ENCODE assay signal across 21 cellular contexts in genomic region chr11:69485337-69486041, GRCh38. TPM values are rescaled to one million over a fixed set of nuclear protein-coding genes. Genes with fewer than 3 reads are reported as not detected.
DNase-seq lines count a peak whose midpoint lies in the region; ATAC-seq, FAIRE-seq and TF ChIP-seq lines count a peak whose summit lies in the region.
"Had no signal": no experiment of that assay in that cellular context is flagged by ENCODE, and none has a peak within 500 bp of the region (broad histone marks: within the 10 kb centered on the region; RNA-seq: fewer than 3 reads in every experiment).

No MANE protein-coding gene starts in this region.

- H3K27me3 ChIP-seq in osteoblast (ENCODE audit: insufficient read depth, low read length) (no peaks in the 10 kb centered on the region), small intestine (ENCODE audit: control insufficient read depth in 2 of 2, insufficient read depth in 2 of 2, low read length in 2 of 2) (no peaks in the 10 kb centered on the region)
- H3K27me3 ChIP-seq: BLaER1, Peyer's patch had no signal

- H3K4me1 ChIP-seq in kidney (ENCODE audit: control insufficient read depth in 1 of 2, insufficient read depth in 1 of 2, low read depth in 1 of 2, low read length in 2 of 2): peaks cover 0 to 5% of the 10 kb centered on the region in 2 donors
- H3K4me1 ChIP-seq in osteoblast (ENCODE audit: insufficient read depth, low read length): peaks cover under 1% of the 10 kb centered on the region
- H3K4me1 ChIP-seq in small intestine (ENCODE audit: control insufficient read depth in 2 of 2, insufficient read depth in 1 of 2, low read depth in 1 of 2, low read length in 1 of 2): no peaks in the 10 kb centered on the region
- H3K4me1 ChIP-seq: BLaER1 had no signal

- WGBS in small intestine, 3 donors: 86 to 92% (median 91%) methylated on average over 11 of the region's 11 CpGs

- H2AFZ ChIP-seq in osteoblast (ENCODE audit: low read length): no peak overlapping the region

- CTCF ChIA-PET in activated naive CD4-positive, alpha-beta T cell treated with anti-CD3 and anti-CD28 coated beads, Interleukin-2, amount 10 ng/mL, durations not matched to agents 7 days and 5 days (lab: Charles Lee): no interaction called here

- peaks cover 4% of the 10 kb centered on the region for H3K27me3 Mint-ChIP-seq in activated naive CD4-positive, alpha-beta T cell treated with anti-CD3 and anti-CD28 coated beads, Interleukin-2, amount 10 ng/mL, durations not matched to agents 7 days and 5 days

- no peak overlapping the region for H3K9ac ChIP-seq in kidney (ENCODE audit: low read length in 2 of 2)
- H3K9ac ChIP-seq: BLaER1 had no signal

- no peaks in the 10 kb centered on the region for H3K9me3 Mint-ChIP-seq in activated naive CD4-positive, alpha-beta T cell treated with anti-CD3 and anti-CD28 coated beads, Interleukin-2, amount 10 ng/mL, durations not matched to agents 7 days and 5 days
- H3K9me3 Mint-ChIP-seq: CD8-positive, alpha-beta T cell had no signal

- FAIRE-seq in kidney (lab: Jason Lieb, UNC) (no peak), small intestine (lab: Jason Lieb, UNC) (no peak)
- FAIRE-seq: G401.6 had no signal

- ATAC-seq in Right ventricle myocardium superior (ENCODE audit: poor library complexity): no peak
- ATAC-seq: CD8-positive, alpha-beta T cell; HCT116 had no signal

- H3K9me3 ChIP-seq in kidney (ENCODE audit: control insufficient read depth in 1 of 2, low read length in 2 of 2) (no peaks in the 10 kb centered on the region), osteoblast (ENCODE audit: low read depth, low read length) (no peaks in the 10 kb centered on the region), small intestine (ENCODE audit: control insufficient read depth, low read depth) (no peaks in the 10 kb centered on the region)
- H3K9me3 ChIP-seq: BLaER1, Peyer's patch had no signal

- H4K20me1 ChIP-seq in osteoblast (ENCODE audit: insufficient read depth, low read length): no peaks in the 10 kb centered on the region
- H4K20me1 ChIP-seq: BLaER1 had no signal

- H3K79me2 ChIP-seq in osteoblast (ENCODE audit: insufficient read depth, low read length): no peaks in the 10 kb centered on the region

- intact Hi-C loops in Right ventricle myocardium superior (cut with DNase I): no loop called here
- intact Hi-C loops in cardiac septum (cut with DNase I): no loop called here
- intact Hi-C loops in kidney (cut with DNase I): no loop called here

- no peak overlapping the region for H3K27ac ChIP-seq in kidney (ENCODE audit: low read depth in 2 of 2, low read length in 2 of 2)
- H3K27ac ChIP-seq in osteoblast (ENCODE audit: low read depth, low read length): no peak overlapping the region
- no peak overlapping the region for H3K27ac ChIP-seq in small intestine (ENCODE audit: low read depth in 1 of 2, low read length in 1 of 2)
- H3K27ac ChIP-seq: BLaER1, Peyer's patch had no signal

- TF ChIP-seq CTCF in kidney (IDR thresholded peaks at IDR 0.05; ENCODE audit: borderline replicate concordance, extremely low read depth, insufficient read depth): no peak
- no peak for TF ChIP-seq CTCF in osteoblast (IDR thresholded peaks at IDR 0.05; ENCODE audit: extremely low read depth, low read depth, low read length)

- no peak overlapping the region for H3K4me2 ChIP-seq in osteoblast (ENCODE audit: insufficient read depth, low read length)
- H3K4me2 ChIP-seq: BLaER1 had no signal

- H3K4me3 ChIP-seq in kidney (ENCODE audit: low read length in 2 of 2) (no peak overlapping the region), osteoblast (ENCODE audit: insufficient read depth, low read length) (no peak overlapping the region), small intestine (ENCODE audit: low read depth in 1 of 2, low read length in 2 of 2) (no peak overlapping the region)
- H3K4me3 ChIP-seq: BLaER1, Peyer's patch had no signal

- H3K36me3 Mint-ChIP-seq in activated naive CD4-positive, alpha-beta T cell treated with anti-CD3 and anti-CD28 coated beads, Interleukin-2, amount 10 ng/mL, durations not matched to agents 7 days and 5 days: no peaks in the 10 kb centered on the region
- H3K36me3 Mint-ChIP-seq: CD8-positive, alpha-beta T cell had no signal

- H3K36me3 ChIP-seq in kidney (ENCODE audit: control insufficient read depth in 1 of 2, insufficient read depth in 2 of 2, low read length in 2 of 2): no peaks in the 10 kb centered on the region
- H3K36me3 ChIP-seq in osteoblast (ENCODE audit: insufficient read depth, low read length): no peaks in the 10 kb centered on the region
- H3K36me3 ChIP-seq in small intestine (ENCODE audit: control insufficient read depth in 2 of 2, insufficient read depth in 2 of 2, low read length in 2 of 2): no peaks in the 10 kb centered on the region
- H3K36me3 ChIP-seq: BLaER1, Peyer's patch had no signal

- DNase-seq in Right ventricle myocardium superior: peak; percentile 44
- no peak for DNase-seq in cardiac septum (ENCODE audit: low spot score)
- peak; percentile 52 for DNase-seq in kidney
- DNase-seq in osteoblast (ENCODE audit: insufficient read length, low spot score, missing footprints): peak; percentile 71
- no peak for DNase-seq in T-helper 1 cell
- no peak for DNase-seq in NCI-H128 (lab: John Stamatoyannopoulos, UW; ENCODE audit: unreplicated experiment)
- DNase-seq in activated naive CD4-positive, alpha-beta T cell treated with anti-CD3 and anti-CD28 coated beads, Interleukin-2, amount 10 ng/mL, durations not matched to agents 7 days and 5 days: no peak
- no peak for DNase-seq in small intestine
- DNase-seq: 8988T, DMS79, KBM-7, NCI-H1436, NCI-H2081 treated with DMSO at 0.1 percent for 48 hours, NCI-H2227 treated with DMSO at 0.1 percent for 48 hours, NCI-H524, Peyer's patch, SHP77 treated with DMSO at 0.1 percent for 48 hours had no signal

- H3K4me3 Mint-ChIP-seq in activated naive CD4-positive, alpha-beta T cell treated with anti-CD3 and anti-CD28 coated beads, Interleukin-2, amount 10 ng/mL, durations not matched to agents 7 days and 5 days: no peak overlapping the region
- H3K4me3 Mint-ChIP-seq: CD8-positive, alpha-beta T cell had no signal

- H3K27ac Mint-ChIP-seq in activated naive CD4-positive, alpha-beta T cell treated with anti-CD3 and anti-CD28 coated beads, Interleukin-2, amount 10 ng/mL, durations not matched to agents 7 days and 5 days: no peak overlapping the region
- H3K27ac Mint-ChIP-seq: CD8-positive, alpha-beta T cell had no signal

- H3K4me1 Mint-ChIP-seq in activated naive CD4-positive, alpha-beta T cell treated with anti-CD3 and anti-CD28 coated beads, Interleukin-2, amount 10 ng/mL, durations not matched to agents 7 days and 5 days: no peaks in the 10 kb centered on the region

RNA-seq across cellular contexts. Expression of gene LINC01488, which starts 4.0 kb away (rescaled TPM):
- total RNA-seq in Right ventricle myocardium superior (0.22 TPM), cardiac septum (0.19 TPM), kidney (not detected), osteoblast (not detected in 2 replicates)
- polyA plus RNA-seq in kidney (ENCODE audit: insufficient read depth, low read depth, low replicate concordance) (not detected), small intestine (not detected)
- total RNA-seq: CD8-positive, alpha-beta T cell; Peyer's patch had no signal

Comparison
In these comparisons a context has a peak if more than half of its experiments do, and no peak if none do; other contexts are left out.
1. DNase-seq: peak in Right ventricle myocardium superior (single experiment), kidney (single experiment) and osteoblast (single experiment); none in cardiac septum (single experiment), T-helper 1 cell (0 of 5), NCI-H128 (single experiment), activated naive CD4-positive, alpha-beta T cell treated with anti-CD3 and anti-CD28 coated beads, Interleukin-2, amount 10 ng/mL, durations not matched to agents 7 days and 5 days (single experiment) and small intestine (single experiment).